12 cellular contexts compared by ENCODE assay signal in genomic region chr15:78714890-78715289, GRCh38.
DNase-seq lines count a peak whose midpoint lies in the region; ATAC-seq and TF ChIP-seq lines count a peak whose summit lies in the region.
"Had no signal": no experiment of that assay in that cellular context is flagged by ENCODE, and none has a peak within 500 bp of the region (broad histone marks: within the 10 kb centered on the region; RNA-seq: fewer than 3 reads in every experiment).

No MANE protein-coding gene starts in this region.

- H3K9me3 Mint-ChIP-seq in stimulated activated naive CD8-positive, alpha-beta T cell treated with anti-CD3 and anti-CD28 coated beads, Interleukin-15, amount 100 ng/mL, for 72 hours: no peaks in the 10 kb centered on the region
- H3K9me3 Mint-ChIP-seq in activated T-helper 17 cell treated with anti-CD3 and anti-CD28 coated beads, Interleukin-2, amount 50 U/mL, for 72 hours: no peaks in the 10 kb centered on the region
- H3K9me3 Mint-ChIP-seq in endothelial cell (ENCODE audit: unreplicated experiment): no peaks in the 10 kb centered on the region
- H3K9me3 Mint-ChIP-seq: CD4-positive, alpha-beta T cell; dendritic cell treated with granulocyte-macrophage colony-stimulating factor and Interleukin-4, amounts not matched to agents 40 ng/mL and 50 ng/mL, for 4 days had no signal

- no peak for TF ChIP-seq CTCF in endothelial cell (IDR thresholded peaks at IDR 0.05; ENCODE audit: unreplicated experiment)

- ATAC-seq in stimulated activated naive CD8-positive, alpha-beta T cell treated with anti-CD3 and anti-CD28 coated beads, Interleukin-15, amount 100 ng/mL, for 72 hours: peak; percentile 52
- no peak for ATAC-seq in stimulated activated naive CD8-positive, alpha-beta T cell treated with anti-CD3 and anti-CD28 coated beads, Interleukin-15, Interleukin-2, amounts not matched to agents 100 U/mL and 50 U/mL, for 24 hours
- peak; percentile 64 for ATAC-seq in activated T-helper 17 cell treated with anti-CD3 and anti-CD28 coated beads, Interleukin-2, amount 50 U/mL, for 72 hours (replicated peaks)
- ATAC-seq in left lobe of liver: no peak

- no peak overlapping the region for H3K27ac Mint-ChIP-seq in stimulated activated naive CD8-positive, alpha-beta T cell treated with anti-CD3 and anti-CD28 coated beads, Interleukin-15, amount 100 ng/mL, for 72 hours
- no peak overlapping the region for H3K27ac Mint-ChIP-seq in activated T-helper 17 cell treated with anti-CD3 and anti-CD28 coated beads, Interleukin-2, amount 50 U/mL, for 72 hours
- H3K27ac Mint-ChIP-seq in endothelial cell (ENCODE audit: unreplicated experiment): no peak overlapping the region
- H3K27ac Mint-ChIP-seq: activated naive CD8-positive, alpha-beta T cell treated with anti-CD3 and anti-CD28 coated beads, Interleukin-2, amount 10 ng/mL, durations not matched to agents 7 days and 5 days; CD4-positive, alpha-beta T cell; dendritic cell treated with granulocyte-macrophage colony-stimulating factor and Interleukin-4, amounts not matched to agents 40 ng/mL and 50 ng/mL, for 4 days had no signal

- H3K36me3 Mint-ChIP-seq in activated T-helper 17 cell treated with anti-CD3 and anti-CD28 coated beads, Interleukin-2, amount 50 U/mL, for 72 hours (ENCODE audit: low read depth): no peaks in the 10 kb centered on the region
- H3K36me3 Mint-ChIP-seq in endothelial cell (ENCODE audit: low read depth, unreplicated experiment): no peaks in the 10 kb centered on the region

- DNase-seq in stimulated activated naive CD8-positive, alpha-beta T cell treated with anti-CD3 and anti-CD28 coated beads, Interleukin-15, amount 100 ng/mL, for 72 hours: no peak
- no peak for DNase-seq in stimulated activated naive CD8-positive, alpha-beta T cell treated with anti-CD3 and anti-CD28 coated beads, Interleukin-15, Interleukin-2, amounts not matched to agents 100 U/mL and 50 U/mL, for 24 hours
- peak; percentile 31 for DNase-seq in MV-4-11 (lab: John Stamatoyannopoulos, UW)
- no peak for DNase-seq in mesenteric fat pad (ENCODE audit: low spot score)
- DNase-seq in endothelial cell (ENCODE audit: low spot score): no peak
- no peak for DNase-seq in NCI-H1092 treated with DMSO at 0.1 percent for 48 hours (lab: John Stamatoyannopoulos, UW)
- no peak for DNase-seq in left lobe of liver (ENCODE audit: low spot score)
- DNase-seq: activated CD4-positive, alpha-beta T cell treated with anti-CD3 and anti-CD28 coated beads for 1 hour; activated naive CD8-positive, alpha-beta T cell treated with anti-CD3 and anti-CD28 coated beads, Interleukin-2, amount 10 ng/mL, durations not matched to agents 7 days and 5 days; CD4-positive, alpha-beta T cell had no signal

- H3K4me3 Mint-ChIP-seq in stimulated activated naive CD8-positive, alpha-beta T cell treated with anti-CD3 and anti-CD28 coated beads, Interleukin-15, amount 100 ng/mL, for 72 hours: no peak overlapping the region
- H3K4me3 Mint-ChIP-seq in activated T-helper 17 cell treated with anti-CD3 and anti-CD28 coated beads, Interleukin-2, amount 50 U/mL, for 72 hours: no peak overlapping the region
- no peak overlapping the region for H3K4me3 Mint-ChIP-seq in endothelial cell (ENCODE audit: unreplicated experiment)
- H3K4me3 Mint-ChIP-seq: activated naive CD8-positive, alpha-beta T cell treated with anti-CD3 and anti-CD28 coated beads, Interleukin-2, amount 10 ng/mL, durations not matched to agents 7 days and 5 days; CD4-positive, alpha-beta T cell; dendritic cell treated with granulocyte-macrophage colony-stimulating factor and Interleukin-4, amounts not matched to agents 40 ng/mL and 50 ng/mL, for 4 days had no signal

- H3K27me3 Mint-ChIP-seq in stimulated activated naive CD8-positive, alpha-beta T cell treated with anti-CD3 and anti-CD28 coated beads, Interleukin-15, amount 100 ng/mL, for 72 hours: peaks cover 20% of the 10 kb centered on the region
- peaks cover 25% of the 10 kb centered on the region for H3K27me3 Mint-ChIP-seq in activated T-helper 17 cell treated with anti-CD3 and anti-CD28 coated beads, Interleukin-2, amount 50 U/mL, for 72 hours
- no peaks in the 10 kb centered on the region for H3K27me3 Mint-ChIP-seq in endothelial cell (ENCODE audit: unreplicated experiment)

- H3K4me1 Mint-ChIP-seq in stimulated activated naive CD8-positive, alpha-beta T cell treated with anti-CD3 and anti-CD28 coated beads, Interleukin-15, amount 100 ng/mL, for 72 hours: no peaks in the 10 kb centered on the region
- H3K4me1 Mint-ChIP-seq in activated T-helper 17 cell treated with anti-CD3 and anti-CD28 coated beads, Interleukin-2, amount 50 U/mL, for 72 hours: no peaks in the 10 kb centered on the region
- no peaks in the 10 kb centered on the region for H3K4me1 Mint-ChIP-seq in endothelial cell (ENCODE audit: unreplicated experiment)

Comparison
In these comparisons a context has a peak if more than half of its experiments do, and no peak if none do; other contexts are left out.
1. ATAC-seq: peak in stimulated activated naive CD8-positive, alpha-beta T cell treated with anti-CD3 and anti-CD28 coated beads, Interleukin-15, amount 100 ng/mL, for 72 hours (single experiment) and activated T-helper 17 cell treated with anti-CD3 and anti-CD28 coated beads, Interleukin-2, amount 50 U/mL, for 72 hours (single experiment); none in stimulated activated naive CD8-positive, alpha-beta T cell treated with anti-CD3 and anti-CD28 coated beads, Interleukin-15, Interleukin-2, amounts not matched to agents 100 U/mL and 50 U/mL, for 24 hours (single experiment) and left lobe of liver (single experiment).